8 cellular contexts compared by ENCODE assay signal in the genomic region with DNA sequence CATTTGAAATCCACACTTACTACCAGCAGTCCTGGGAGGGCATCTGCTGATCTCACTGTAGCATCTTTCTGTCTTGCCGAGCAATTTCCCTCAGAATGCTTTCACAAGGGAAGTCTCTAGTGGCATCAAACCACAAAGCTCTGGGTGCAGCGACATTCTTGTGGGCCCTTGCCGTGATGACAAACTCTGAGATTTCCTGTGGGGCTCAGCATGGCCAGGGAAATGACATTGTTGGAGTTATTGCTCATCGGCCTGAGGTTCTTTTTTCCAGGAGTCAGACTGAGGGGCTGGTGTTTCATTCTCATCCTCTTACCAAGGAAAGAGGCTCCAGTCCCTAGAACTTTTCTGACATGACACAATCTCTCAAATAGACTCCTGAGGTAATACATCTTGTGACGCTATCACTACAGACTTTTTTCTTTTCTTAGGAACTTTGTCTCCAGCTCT. TPM values are rescaled to one million over a fixed set of nuclear protein-coding genes. Genes with fewer than 3 reads are reported as not detected.
DNase-seq lines count a peak whose midpoint lies in the region; ATAC-seq and TF ChIP-seq lines count a peak whose summit lies in the region.

No MANE protein-coding gene starts in this region.

- ATAC-seq in HG02763 (IDR thresholded peaks at IDR 0.05; ENCODE audit: unreplicated experiment) (peak; percentile 61), upper lobe of left lung (ENCODE audit: low FRiP score in 2 of 2) (peak in 1 of 2 donors; percentile 74)
- peak; percentile 97 to 98 for ATAC-seq in activated naive CD4-positive, alpha-beta T cell treated with anti-CD3 and anti-CD28 coated beads, Interleukin-2, amount 50 U/mL, for 72 hours

- 59 to 70% methylated on average over 3 to 5 of the region's 5 CpGs for WGBS in mesodermal cell (ENCODE audit: insufficient coverage in 2 of 2), 2 experiments
- WGBS in upper lobe of left lung, 2 donors = 22 to 54% methylated on average over 4 to 5 of the region's 5 CpGs

- H3K36me3 Mint-ChIP-seq in activated naive CD4-positive, alpha-beta T cell treated with anti-CD3 and anti-CD28 coated beads, Interleukin-2, amount 50 U/mL, for 72 hours = peaks cover 0 to 23% of the 10 kb centered on the region in 2 donors

- H3K4me3 ChIP-seq in mesodermal cell (ENCODE audit: extremely low read depth, insufficient read depth, low read length, poor library complexity, severe bottlenecking) (no peak overlapping the region), upper lobe of left lung (no peak overlapping the region)

- no peak for TF ChIP-seq POLR2A in upper lobe of left lung (IDR thresholded peaks at IDR 0.05)

- peak; percentile 75 for DNase-seq in GM03348 (ENCODE audit: low spot score)
- DNase-seq in SIG-M5 treated with dmso at 0.1 percent for 504 hours (lab: John Stamatoyannopoulos, UW; ENCODE audit: unreplicated experiment) = peak; percentile 93
- DNase-seq in activated naive CD4-positive, alpha-beta T cell treated with anti-CD3 and anti-CD28 coated beads, Interleukin-2, amount 50 U/mL, for 72 hours (ENCODE audit: low spot score in 2 of 2) = peak; percentile 66 to 85
- DNase-seq in upper lobe of left lung = peak in 1 of 2 donors; percentile 61
- no peak for DNase-seq in NCI-H187 (lab: John Stamatoyannopoulos, UW)
- no peak for DNase-seq in NK-92 treated with Interleukin-12 subunit alpha and Interleukin-12 subunit beta, amount 100 ng/mL, for 24 hours (lab: John Stamatoyannopoulos, UW)

- peaks cover 41% of the 10 kb centered on the region for H3K36me3 ChIP-seq in mesodermal cell (ENCODE audit: control insufficient read depth, insufficient read depth, low read length)
- H3K36me3 ChIP-seq in upper lobe of left lung = peaks cover 0 to 30% (median 6%) of the 10 kb centered on the region in 4 donors

- no peaks in the 10 kb centered on the region for H3K27me3 ChIP-seq in upper lobe of left lung

- TF ChIP-seq EP300 in upper lobe of left lung (IDR thresholded peaks at IDR 0.05) = peak in 1 of 4 donors; percentile 6

- H3K9me3 Mint-ChIP-seq in activated naive CD4-positive, alpha-beta T cell treated with anti-CD3 and anti-CD28 coated beads, Interleukin-2, amount 50 U/mL, for 72 hours = no peaks in the 10 kb centered on the region

- H3K9me3 ChIP-seq in mesodermal cell (ENCODE audit: control insufficient read depth, low read length) = no peaks in the 10 kb centered on the region
- H3K9me3 ChIP-seq in upper lobe of left lung = no peaks in the 10 kb centered on the region

- H3K27ac ChIP-seq in mesodermal cell (ENCODE audit: low read depth, low read length, severe bottlenecking) (peak overlapping the region; percentile 87), upper lobe of left lung (peak overlapping the region in 3 of 4 donors; percentile 40 to 58 (median 57))

- no peak for TF ChIP-seq CTCF in upper lobe of left lung (IDR thresholded peaks at IDR 0.05)

- peak overlapping the region; percentile 31 to 76 for H3K27ac Mint-ChIP-seq in activated naive CD4-positive, alpha-beta T cell treated with anti-CD3 and anti-CD28 coated beads, Interleukin-2, amount 50 U/mL, for 72 hours

- peaks cover 69% of the 10 kb centered on the region for H3K4me1 ChIP-seq in mesodermal cell (ENCODE audit: control insufficient read depth, insufficient read depth, low read length, poor library complexity, severe bottlenecking)
- peaks cover 37 to 54% (median 47%) of the 10 kb centered on the region in 4 donors for H3K4me1 ChIP-seq in upper lobe of left lung

RNA-seq across cellular contexts. Expression of a gene that starts 51.4 kb away (rescaled TPM):
- 10 to 100 TPM; 45.4 to 66.4 TPM for total RNA-seq in activated naive CD4-positive, alpha-beta T cell treated with anti-CD3 and anti-CD28 coated beads, Interleukin-2, amount 50 U/mL, for 72 hours
- 116 TPM for polyA plus RNA-seq in mesodermal cell (2013, experiment 1 of 2)
- 109 TPM for polyA plus RNA-seq in mesodermal cell (2013, experiment 2 of 2)
- total RNA-seq in upper lobe of left lung = 100 to 1,000 TPM in 2 of 6 donors, 10 to 100 TPM in 4; 44.7 to 128 (median 87.7) TPM

Comparison
In these comparisons a context has a peak if more than half of its experiments do, and no peak if none do; other contexts are left out.
1. DNase-seq: peak in GM03348 (single experiment), SIG-M5 treated with dmso at 0.1 percent for 504 hours (single experiment) and activated naive CD4-positive, alpha-beta T cell treated with anti-CD3 and anti-CD28 coated beads, Interleukin-2, amount 50 U/mL, for 72 hours (2 of 2); none in NCI-H187 (0 of 2) and NK-92 treated with Interleukin-12 subunit alpha and Interleukin-12 subunit beta, amount 100 ng/mL, for 24 hours (single experiment).